ENCODE assay signal across 21 cellular contexts in the genomic region with DNA sequence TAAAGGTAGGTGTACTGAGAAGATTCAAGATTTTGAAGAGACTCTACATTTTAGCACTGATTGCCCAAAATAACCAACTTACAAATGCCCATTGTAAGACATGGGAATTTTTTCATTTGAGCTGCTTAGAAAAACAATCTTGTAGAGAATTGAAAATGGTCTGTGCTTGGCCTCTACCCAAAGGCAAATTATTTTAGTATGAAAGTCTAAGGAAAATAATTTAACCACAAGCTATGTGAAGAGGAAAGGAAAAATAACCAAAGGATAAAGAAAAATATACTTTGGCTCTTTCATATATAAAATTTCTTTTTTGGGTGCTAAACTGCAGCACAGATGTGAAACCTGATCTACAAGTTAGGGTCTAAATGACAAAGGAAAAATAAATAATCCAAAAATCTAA.
"Had no signal": no experiment of that assay in that cellular context is flagged by ENCODE, and none has a peak within 500 bp of the region (broad histone marks: within the 10 kb centered on the region; RNA-seq: fewer than 3 reads in every experiment).

No MANE protein-coding gene starts in this region.

- H3K27me3 ChIP-seq: neutrophil, right atrium auricular region, upper lobe of left lung had no signal

- H3K36me3 Mint-ChIP-seq: brain, natural killer cell, T-cell had no signal

- H3K4me1 Mint-ChIP-seq: activated naive CD8-positive, alpha-beta T cell treated with anti-CD3 and anti-CD28 coated beads, Interleukin-2, amount 50 U/mL, for 24 hours; brain; T-cell had no signal

- H3K27ac ChIP-seq: epithelial cell of prostate, left ventricle myocardium inferior, neutrophil, right atrium auricular region, upper lobe of left lung had no signal

- H3K36me3 ChIP-seq: left ventricle myocardium inferior, neutrophil, right atrium auricular region, upper lobe of left lung had no signal

- H3K9me3 ChIP-seq: neutrophil, upper lobe of left lung had no signal

- H3K4me3 Mint-ChIP-seq: activated naive CD4-positive, alpha-beta T cell treated with anti-CD3 and anti-CD28 coated beads for 36 hours; activated naive CD8-positive, alpha-beta T cell treated with anti-CD3 and anti-CD28 coated beads, Interleukin-2, amount 50 U/mL, for 24 hours; brain; natural killer cell; T-cell had no signal

- H3K27ac Mint-ChIP-seq: activated naive CD4-positive, alpha-beta T cell treated with anti-CD3 and anti-CD28 coated beads for 36 hours; activated naive CD8-positive, alpha-beta T cell treated with anti-CD3 and anti-CD28 coated beads, Interleukin-2, amount 50 U/mL, for 24 hours; activated T-helper 2 cell treated with anti-CD3 and anti-CD28 coated beads, Interferon-gamma antibody, Interleukin-2, Interleukin-4, amounts not matched to agents 10 μg/mL and 5 μg/mL and 100 μg/mL, durations not matched to agents 14 hours and 24 hours and 36 hours; brain; natural killer cell; progenitor cell of endocrine pancreas; T-cell had no signal

- DNase-seq: activated CD4-positive, CD25-positive, alpha-beta regulatory T cell treated with anti-CD3 and anti-CD28 coated beads, Interleukin-2, amount 50 U/mL, for 72 hours; activated naive CD4-positive, alpha-beta T cell treated with anti-CD3 and anti-CD28 coated beads for 36 hours; activated naive CD8-positive, alpha-beta T cell treated with anti-CD3 and anti-CD28 coated beads, Interleukin-2, amount 50 U/mL, for 24 hours; activated T-cell treated with anti-CD3 and anti-CD28 coated beads for 4 hours; hypothalamus; left ventricle myocardium inferior; mesenchymal stem cell; natural killer cell; stimulated activated CD4-positive, alpha-beta T cell treated with anti-CD3 and anti-CD28 coated beads, Interleukin-4, amount 100 ng/mL, for 24 hours; stimulated activated naive CD4-positive, alpha-beta T cell; substantia nigra; T-cell; T-helper 9 cell; upper lobe of left lung had no signal

- ATAC-seq: activated naive CD8-positive, alpha-beta T cell treated with anti-CD3 and anti-CD28 coated beads, Interleukin-2, amount 50 U/mL, for 24 hours; natural killer cell; T-cell had no signal

- H3K9me3 Mint-ChIP-seq: natural killer cell had no signal

- H3K27me3 Mint-ChIP-seq: progenitor cell of endocrine pancreas, T-cell had no signal

- H3K4me3 ChIP-seq: left ventricle myocardium inferior, right atrium auricular region, skin epidermis, upper lobe of left lung had no signal
